In genomic region chr21:34722684-34723300, GRCh38 we compare ENCODE assay signal across 9 cellular contexts. TPM values are rescaled to one million over a fixed set of nuclear protein-coding genes. Genes with fewer than 3 reads are reported as not detected.
A peak's percentile ranks its signal among the peaks of the same experiment; 100 is the strongest.
DNase-seq lines count a peak whose midpoint lies in the region; ATAC-seq and TF ChIP-seq lines count a peak whose summit lies in the region.
"Had no signal": no experiment of that assay in that cellular context is flagged by ENCODE, and none has a peak within 500 bp of the region (broad histone marks: within the 10 kb centered on the region; RNA-seq: fewer than 3 reads in every experiment).

No MANE protein-coding gene starts in this region.

- H3K4me1 ChIP-seq in OCI-LY1 (ENCODE audit: insufficient read depth, low read length, severe bottlenecking): no peaks in the 10 kb centered on the region
- peaks cover 11% of the 10 kb centered on the region for H3K4me1 ChIP-seq in osteoblast (ENCODE audit: insufficient read depth, low read length)

- H3K9me2 ChIP-seq in OCI-LY1 (ENCODE audit: low read depth, low read length): no peaks in the 10 kb centered on the region

- H3K27ac ChIP-seq in OCI-LY1 (ENCODE audit: low read depth, low read length, poor library complexity, severe bottlenecking): no peak overlapping the region
- H3K27ac ChIP-seq in osteoblast (ENCODE audit: low read depth, low read length): no peak overlapping the region

- H3K9me3 Mint-ChIP-seq in chondrocyte (ENCODE audit: low read depth): no peaks in the 10 kb centered on the region
- H3K9me3 Mint-ChIP-seq: activated naive CD8-positive, alpha-beta T cell treated with anti-CD3 and anti-CD28 coated beads, Interleukin-2, amount 10 ng/mL, durations not matched to agents 7 days and 5 days had no signal

- H4K20me1 ChIP-seq in OCI-LY1 (ENCODE audit: insufficient read depth, low read length) (no peaks in the 10 kb centered on the region), osteoblast (ENCODE audit: insufficient read depth, low read length) (no peaks in the 10 kb centered on the region)

- H3K27me3 Mint-ChIP-seq in chondrocyte (ENCODE audit: low read depth): no peaks in the 10 kb centered on the region

- H3K4me2 ChIP-seq in OCI-LY1 (ENCODE audit: low read length) (no peak overlapping the region), osteoblast (ENCODE audit: insufficient read depth, low read length) (no peak overlapping the region)

- TF ChIP-seq CTCF in GM12864 (IDR thresholded peaks at IDR 0.05; ENCODE audit: low read depth, low read length, missing control alignments) (peak; percentile 96), OCI-LY1 (IDR thresholded peaks at IDR 0.05; ENCODE audit: low read length) (peak; percentile 91), chondrocyte (IDR thresholded peaks at IDR 0.05) (peak; percentile 68), osteoblast (IDR thresholded peaks at IDR 0.05; ENCODE audit: extremely low read depth, low read depth, low read length) (peak; percentile 50)

- DNase-seq in GM12864 (ENCODE audit: low read depth) (no peak), chondrocyte (ENCODE audit: low spot score) (no peak), osteoblast (ENCODE audit: insufficient read length, low spot score, missing footprints) (no peak), SIG-M5 (lab: John Stamatoyannopoulos, UW) (no peak)
- DNase-seq in central memory CD4-positive, alpha-beta T cell: no peak
- no peak for DNase-seq in stimulated activated naive CD4-positive, alpha-beta T cell treated with Interleukin-2 at 50 U/mL for 16 hours (lab: John Stamatoyannopoulos, UW)
- DNase-seq: activated naive CD8-positive, alpha-beta T cell treated with anti-CD3 and anti-CD28 coated beads, Interleukin-2, amount 10 ng/mL, durations not matched to agents 7 days and 5 days had no signal

- H3K36me3 ChIP-seq in OCI-LY1 (ENCODE audit: insufficient read depth, low read length) (no peaks in the 10 kb centered on the region), osteoblast (ENCODE audit: insufficient read depth, low read length) (no peaks in the 10 kb centered on the region)

- H2AFZ ChIP-seq in OCI-LY1 (ENCODE audit: low read length) (no peak overlapping the region), osteoblast (ENCODE audit: low read length) (no peak overlapping the region)

- no peak overlapping the region for H3K9ac ChIP-seq in OCI-LY1 (ENCODE audit: low read length)

- no peaks in the 10 kb centered on the region for H3K36me3 Mint-ChIP-seq in chondrocyte (ENCODE audit: low read depth)
- H3K36me3 Mint-ChIP-seq: activated naive CD8-positive, alpha-beta T cell treated with anti-CD3 and anti-CD28 coated beads, Interleukin-2, amount 10 ng/mL, durations not matched to agents 7 days and 5 days had no signal

- no peaks in the 10 kb centered on the region for H3K9me3 ChIP-seq in OCI-LY1 (ENCODE audit: low read length)
- H3K9me3 ChIP-seq in osteoblast (ENCODE audit: low read depth, low read length): no peaks in the 10 kb centered on the region

- ATAC-seq in GM18868 (IDR thresholded peaks at IDR 0.05; ENCODE audit: unreplicated experiment): no peak

- H3K4me3 Mint-ChIP-seq in chondrocyte (ENCODE audit: unreplicated experiment): no peak overlapping the region
- H3K4me3 Mint-ChIP-seq: activated naive CD8-positive, alpha-beta T cell treated with anti-CD3 and anti-CD28 coated beads, Interleukin-2, amount 10 ng/mL, durations not matched to agents 7 days and 5 days had no signal

- H3K79me2 ChIP-seq in OCI-LY1 (ENCODE audit: insufficient read depth, low read length) (no peaks in the 10 kb centered on the region), osteoblast (ENCODE audit: insufficient read depth, low read length) (no peaks in the 10 kb centered on the region)

- H3K27me3 ChIP-seq in OCI-LY1 (ENCODE audit: insufficient read depth, low read length): no peaks in the 10 kb centered on the region
- H3K27me3 ChIP-seq in osteoblast (ENCODE audit: insufficient read depth, low read length): peaks cover 12% of the 10 kb centered on the region

- no peak overlapping the region for H3K4me3 ChIP-seq in GM12864 (ENCODE audit: low read depth, low read length)
- H3K4me3 ChIP-seq in OCI-LY1 (ENCODE audit: low read depth, low read length, poor library complexity, severe bottlenecking): no peak overlapping the region
- H3K4me3 ChIP-seq in osteoblast (ENCODE audit: insufficient read depth, low read length): no peak overlapping the region

- peaks cover 21% of the 10 kb centered on the region for H3K4me1 Mint-ChIP-seq in chondrocyte (ENCODE audit: low read depth)

- no peak overlapping the region for H3K27ac Mint-ChIP-seq in chondrocyte (ENCODE audit: unreplicated experiment)
- H3K27ac Mint-ChIP-seq: activated naive CD8-positive, alpha-beta T cell treated with anti-CD3 and anti-CD28 coated beads, Interleukin-2, amount 10 ng/mL, durations not matched to agents 7 days and 5 days had no signal

- H3F3A ChIP-seq in OCI-LY1 (ENCODE audit: insufficient read depth, low read length): no peaks in the 10 kb centered on the region

RNA-seq across cellular contexts. Expression of gene CLIC6, which starts 54.0 kb away (rescaled TPM):
- total RNA-seq in chondrocyte (0.08 to 0.24 TPM (median 0.17 TPM) in 3 replicates), osteoblast (under 0.01 TPM in 2 replicates)
